ENCODE assay signal across 10 cellular contexts in genomic region chr17:46876353-46876887, GRCh38. TPM values are rescaled to one million over a fixed set of nuclear protein-coding genes. Genes with fewer than 3 reads are reported as not detected.
A peak's percentile ranks its signal among the peaks of the same experiment; 100 is the strongest.
DNase-seq lines count a peak whose midpoint lies in the region; ATAC-seq and TF ChIP-seq lines count a peak whose summit lies in the region.
"Had no signal": no experiment of that assay in that cellular context is flagged by ENCODE, and none has a peak within 500 bp of the region (broad histone marks: within the 10 kb centered on the region; RNA-seq: fewer than 3 reads in every experiment).

No MANE protein-coding gene starts in this region.

- no peak overlapping the region for H3K9ac ChIP-seq in endodermal cell (ENCODE audit: extremely low read depth, low read length, poor library complexity, severe bottlenecking)

- H3K36me3 Mint-ChIP-seq in endodermal cell (ENCODE audit: low read depth): no peaks in the 10 kb centered on the region
- no peaks in the 10 kb centered on the region for H3K36me3 Mint-ChIP-seq in type B pancreatic cell

- H3K27ac ChIP-seq in endodermal cell (ENCODE audit: low read depth, low read length): no peak overlapping the region

- no peaks in the 10 kb centered on the region for H3K36me3 ChIP-seq in endodermal cell (ENCODE audit: control insufficient read depth, insufficient read depth, low read length)

- intact Hi-C loops in Right ventricle myocardium superior (cut with DNase I) (no loop called here), cardiac septum (cut with DNase I) (no loop called here)

- H3K9me3 Mint-ChIP-seq in endodermal cell (no peaks in the 10 kb centered on the region), type B pancreatic cell (no peaks in the 10 kb centered on the region)

- H3K4me1 Mint-ChIP-seq in endodermal cell: no peaks in the 10 kb centered on the region
- H3K4me1 Mint-ChIP-seq in type B pancreatic cell (ENCODE audit: unreplicated experiment): no peaks in the 10 kb centered on the region

- peaks cover 3% of the 10 kb centered on the region for H3K27me3 Mint-ChIP-seq in endodermal cell (ENCODE audit: insufficient read depth)
- H3K27me3 Mint-ChIP-seq in type B pancreatic cell: peaks cover 7% of the 10 kb centered on the region

- ATAC-seq in Right ventricle myocardium superior (ENCODE audit: poor library complexity): peak; percentile 32
- no peak for ATAC-seq in HG03342 (IDR thresholded peaks at IDR 0.05; ENCODE audit: unreplicated experiment)
- no peak for ATAC-seq in GM19023 (IDR thresholded peaks at IDR 0.05; ENCODE audit: unreplicated experiment)

- H3K4me3 Mint-ChIP-seq in endodermal cell (no peak overlapping the region), type B pancreatic cell (no peak overlapping the region)

- H3K4me3 ChIP-seq in endodermal cell (ENCODE audit: low read length): no peak overlapping the region

- H3K4me1 ChIP-seq in endodermal cell (ENCODE audit: control insufficient read depth, insufficient read depth, low read length): no peaks in the 10 kb centered on the region

- DNase-seq in Right ventricle myocardium superior (no peak), cardiac septum (ENCODE audit: low spot score) (no peak), NCI-H2171 treated with DMSO at 0.1 percent for 48 hours (lab: John Stamatoyannopoulos, UW) (peak; percentile 34), endodermal cell (peak; percentile 91), type B pancreatic cell (ENCODE audit: extremely low spot score, unreplicated experiment) (no peak)
- no peak for DNase-seq in activated CD4-positive, alpha-beta T cell treated with anti-CD3 and anti-CD28 coated beads, Interleukin-2, amount 50 U/mL, for 4 hours
- DNase-seq: EL had no signal

- H3K27ac Mint-ChIP-seq in endodermal cell (no peak overlapping the region), type B pancreatic cell (no peak overlapping the region)

- 81 to 95% methylated on average over 7 to 12 of the region's 12 CpGs for WGBS in endodermal cell (ENCODE audit: insufficient coverage in 1 of 2, insufficient read length in 1 of 2), 2 experiments

- no peaks in the 10 kb centered on the region for H3K9me3 ChIP-seq in endodermal cell (ENCODE audit: control insufficient read depth, low read length)

- TF ChIP-seq CTCF in endodermal cell (conservative IDR thresholded peaks at IDR 0.05) (peak; percentile 81), type B pancreatic cell (conservative IDR thresholded peaks at IDR 0.05) (peak; percentile 49)

- H3K27me3 ChIP-seq in endodermal cell (ENCODE audit: control insufficient read depth, insufficient read depth, low read length, poor library complexity, severe bottlenecking): no peaks in the 10 kb centered on the region

RNA-seq across cellular contexts. Expression of gene WNT9B, which starts 25.0 kb away (rescaled TPM):
- total RNA-seq in Right ventricle myocardium superior (0.13 TPM), cardiac septum (0.62 TPM), endodermal cell (under 1 TPM in 1 of 2 donors, not detected in 1; 0.33 TPM), type B pancreatic cell (ENCODE audit: low replicate concordance) (0.89 and 1.2 TPM in 2 replicates)
- 2.4 TPM for polyA plus RNA-seq in endodermal cell (2013, experiment 1 of 2)
- polyA plus RNA-seq in endodermal cell (2013, experiment 2 of 2): 2.1 TPM
- total RNA-seq: endothelial cell of umbilical vein had no signal
- polyA plus RNA-seq: endothelial cell of umbilical vein had no signal

RNA-seq across cellular contexts. Expression of gene GOSR2, which starts 46.5 kb away (rescaled TPM):
- total RNA-seq in Right ventricle myocardium superior: 32.0 TPM
- 45.9 TPM for total RNA-seq in cardiac septum
- total RNA-seq in endodermal cell: 10 to 100 TPM; 51.9 to 65.5 TPM
- polyA plus RNA-seq in endodermal cell (2013, experiment 1 of 2): 39.7 TPM
- 33.5 TPM for polyA plus RNA-seq in endodermal cell (2013, experiment 2 of 2)
- 60.2 and 63.4 TPM in 2 replicates for total RNA-seq in type B pancreatic cell (ENCODE audit: low replicate concordance)

RNA-seq across cellular contexts. Expression of gene WNT3, which starts 57.9 kb away (rescaled TPM):
- total RNA-seq in Right ventricle myocardium superior (0.91 TPM), cardiac septum (0.89 TPM), endodermal cell (10 to 100 TPM; 19.9 to 21.8 TPM), type B pancreatic cell (ENCODE audit: low replicate concordance) (14.1 and 47.7 TPM in 2 replicates)
- 51.2 TPM for polyA plus RNA-seq in endodermal cell (2013, experiment 1 of 2)
- 42.1 TPM for polyA plus RNA-seq in endodermal cell (2013, experiment 2 of 2)

Comparison
In these comparisons a context has a peak if more than half of its experiments do, and no peak if none do; other contexts are left out.
1. DNase-seq: peak in NCI-H2171 treated with DMSO at 0.1 percent for 48 hours (single experiment) and endodermal cell (single experiment); none in Right ventricle myocardium superior (single experiment), cardiac septum (single experiment), type B pancreatic cell (single experiment) and activated CD4-positive, alpha-beta T cell treated with anti-CD3 and anti-CD28 coated beads, Interleukin-2, amount 50 U/mL, for 4 hours (0 of 2).